Comparison of ENCODE assay signal across 16 cellular contexts in the genomic region with DNA sequence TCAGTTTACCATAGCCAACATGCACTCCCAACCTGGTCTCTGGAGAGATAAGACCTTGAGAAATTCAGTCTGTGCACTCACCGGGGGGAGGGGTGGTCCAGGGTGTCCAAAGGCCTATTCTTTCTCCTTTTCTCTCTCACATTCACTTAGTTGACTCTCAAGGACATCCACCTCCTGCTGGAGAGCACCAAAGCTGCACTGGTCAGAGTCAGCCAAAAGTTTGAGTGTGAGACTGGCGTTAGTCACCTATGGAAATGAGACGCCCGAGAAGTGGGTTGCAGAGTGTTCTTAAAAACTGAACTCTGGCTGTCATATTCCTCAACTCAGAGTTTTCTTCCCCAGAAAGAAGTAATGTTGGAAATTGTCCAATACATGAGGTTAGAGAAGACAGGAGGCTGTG. TPM values are rescaled to one million over a fixed set of nuclear protein-coding genes. Genes with fewer than 3 reads are reported as not detected.
DNase-seq lines count a peak whose midpoint lies in the region; ATAC-seq, FAIRE-seq and TF ChIP-seq lines count a peak whose summit lies in the region.
"Had no signal": no experiment of that assay in that cellular context is flagged by ENCODE, and none has a peak within 500 bp of the region (broad histone marks: within the 10 kb centered on the region; RNA-seq: fewer than 3 reads in every experiment).

No MANE protein-coding gene starts in this region.

- no TSS peak for BruUV-seq in K562 (replicated peaks; lab: Mats Ljungman, UMichigan)

- H3K56ac ChIP-seq in mesendoderm (ENCODE audit: low read length): no peak overlapping the region

- H2BK5ac ChIP-seq in mesendoderm (ENCODE audit: low read length): no peak overlapping the region

- H3F3A ChIP-seq in GM23248 (ENCODE audit: insufficient read depth): no peaks in the 10 kb centered on the region

- POLR2A ChIA-PET in K562 (lab: Yijun Ruan, JAX): interaction anchor here (0.7 to 11.8 kb wide), 4 partner anchors 12 to 1037 kb away, joined by 3 to 123 read pairs (median 4); a partner anchor contains a TSS

- H3K4me2 ChIP-seq in GM23248 (ENCODE audit: unreplicated experiment) (no peak overlapping the region), K562 (ENCODE audit: insufficient read depth, low read length) (no peak overlapping the region), mesendoderm (ENCODE audit: low read length) (no peak overlapping the region)
- H3K4me2 ChIP-seq: BLaER1 treated with 17β-estradiol and CSF1 and Interleukin-3, amounts not matched to agents 10 nM and 100 nM; KMS-11 had no signal

- intact Hi-C loops in K562 (cut with micrococcal nuclease): no loop called here

- no peaks in the 10 kb centered on the region for H3K9me2 ChIP-seq in GM23248 (ENCODE audit: insufficient read depth)

- H4K20me1 ChIP-seq in GM23248 (ENCODE audit: insufficient read depth): no peaks in the 10 kb centered on the region
- no peaks in the 10 kb centered on the region for H4K20me1 ChIP-seq in K562 (replicated peaks; ENCODE audit: control insufficient read depth, insufficient read depth, low read length)
- H4K20me1 ChIP-seq: BLaER1 treated with 17β-estradiol and CSF1 and Interleukin-3, amounts not matched to agents 10 nM and 100 nM had no signal

- TF ChIP-seq CTCF in K562 (IDR thresholded peaks at IDR 0.05 in 2 of 3, conservative IDR thresholded peaks at IDR 0.05 in 1 of 3; ENCODE audit: insufficient read depth in 2 of 3, low read depth in 1 of 3, low read length in 3 of 3): 0 out of 6 replicates have a peak, but pooled peaks of 1 of the 3 experiments have one; percentile 18

- no peak for TF ChIP-seq EP300 in K562 (IDR thresholded peaks at IDR 0.05; ENCODE audit: low read length)

- no peak overlapping the region for H3K23ac ChIP-seq in mesendoderm (ENCODE audit: low read length)

- H3K4me1 ChIP-seq in GM23248 (ENCODE audit: insufficient read depth) (no peaks in the 10 kb centered on the region), K562 (replicated peaks in 1 of 2; ENCODE audit: control insufficient read depth in 2 of 2, insufficient read depth in 2 of 2, low read length in 2 of 2) (no peaks in the 10 kb centered on the region; a peak in 1 of 5 replicates), mesendoderm (ENCODE audit: control insufficient read depth, low read depth, low read length) (no peaks in the 10 kb centered on the region)
- H3K4me1 ChIP-seq: BLaER1 treated with 17β-estradiol and CSF1 and Interleukin-3, amounts not matched to agents 10 nM and 100 nM had no signal

- CTCF ChIA-PET in K562 (lab: Yijun Ruan, JAX; ENCODE audit: low intra/inter-chr PET ratio): no interaction called here

- no peak overlapping the region for H3K18ac ChIP-seq in mesendoderm (ENCODE audit: low read length)

- H3K79me1 ChIP-seq in mesendoderm (ENCODE audit: low read length): no peaks in the 10 kb centered on the region

- FAIRE-seq in K562 (lab: Jason Lieb, UNC): no peak
- FAIRE-seq: GM18507, H1 had no signal

- ATAC-seq in K562: peak; percentile 62
- ATAC-seq in SK-N-SH treated with all-trans-retinoic acid at 6 μM for 48 hours: no peak

- H2BK120ac ChIP-seq in mesendoderm (ENCODE audit: low read depth, low read length): no peak overlapping the region

- H3K79me2 ChIP-seq in GM23248 (ENCODE audit: insufficient read depth) (no peaks in the 10 kb centered on the region), K562 (ENCODE audit: control insufficient read depth, insufficient read depth, low read length) (no peaks in the 10 kb centered on the region), mesendoderm (ENCODE audit: control insufficient read depth, insufficient read depth, low read length) (no peaks in the 10 kb centered on the region)

- H3K36me3 ChIP-seq in GM23248 (ENCODE audit: low read depth) (no peaks in the 10 kb centered on the region), MG63 (no peaks in the 10 kb centered on the region), K562 (ENCODE audit: control insufficient read depth, insufficient read depth, low read length) (no peaks in the 10 kb centered on the region), mesendoderm (ENCODE audit: control insufficient read depth, insufficient read depth, low read length) (no peaks in the 10 kb centered on the region)
- H3K36me3 ChIP-seq: BLaER1 treated with 17β-estradiol and CSF1 and Interleukin-3, amounts not matched to agents 10 nM and 100 nM had no signal

- H4K8ac ChIP-seq in mesendoderm (ENCODE audit: low read depth, low read length): no peak overlapping the region

- no peak overlapping the region for H3K9ac ChIP-seq in GM23248
- H3K9ac ChIP-seq in K562 (ENCODE audit: insufficient read depth in 1 of 2, low read depth in 2 of 2, low read length in 2 of 2): no peak overlapping the region
- H3K9ac ChIP-seq in mesendoderm (ENCODE audit: low read length): no peak overlapping the region
- H3K9ac ChIP-seq: BLaER1 treated with 17β-estradiol and CSF1 and Interleukin-3, amounts not matched to agents 10 nM and 100 nM; KMS-11 had no signal

- WGBS in GM23248 (ENCODE audit: low coverage in 1 of 2, low lambda C conversion rate in 2 of 2, missing lambda C conversion rate in 2 of 2), 2 experiments: 80 to 89% methylated on average over 4 of the region's 4 CpGs
- WGBS in K562 (ENCODE audit: insufficient coverage, low coverage, missing lambda C conversion rate): 65% methylated on average over 4 of the region's 4 CpGs
- no CpG with 5 or more reads among the region's 4 CpGs for WGBS in mesendoderm (ENCODE audit: extremely low coverage, insufficient coverage, low lambda C conversion rate)

- H2BK15ac ChIP-seq in mesendoderm (replicated peaks; ENCODE audit: low read depth): no peak overlapping the region

- TF ChIP-seq POLR2A in K562 (conservative IDR thresholded peaks at IDR 0.05): no peak

- H2AK5ac ChIP-seq in mesendoderm (ENCODE audit: low read length): no peak overlapping the region

- no peak overlapping the region for H4K5ac ChIP-seq in mesendoderm (ENCODE audit: low read length)

- no peaks in the 10 kb centered on the region for H3K27me3 ChIP-seq in GM23248 (replicated peaks; ENCODE audit: insufficient read depth)
- no peaks in the 10 kb centered on the region for H3K27me3 ChIP-seq in MG63
- H3K27me3 ChIP-seq in K562 (ENCODE audit: control insufficient read depth in 2 of 2, insufficient read depth in 2 of 2, low read length in 2 of 2): no peaks in the 10 kb centered on the region
- no peaks in the 10 kb centered on the region for H3K27me3 ChIP-seq in mesendoderm (ENCODE audit: insufficient read depth, low read length, poor library complexity)
- H3K27me3 ChIP-seq: BLaER1 treated with 17β-estradiol and CSF1 and Interleukin-3, amounts not matched to agents 10 nM and 100 nM had no signal

- no peak for TF ChIP-seq RAD21 in K562 (CRISPR knock-in tag; conservative IDR thresholded peaks at IDR 0.05 in 1 of 2, IDR thresholded peaks at IDR 0.05 in 1 of 2)

- H3K27ac ChIP-seq in GM23248 (no peak overlapping the region), K562 (ENCODE audit: extremely low read depth, low read depth, low read length) (no peak overlapping the region), mesendoderm (ENCODE audit: low read depth, low read length) (no peak overlapping the region)
- H3K27ac ChIP-seq: BLaER1 treated with 17β-estradiol and CSF1 and Interleukin-3, amounts not matched to agents 10 nM and 100 nM; KMS-11 had no signal

- H3K4me3 ChIP-seq in GM23248 (no peak overlapping the region), MG63 (no peak overlapping the region), K562 (no peak overlapping the region), mesendoderm (ENCODE audit: low read length) (no peak overlapping the region)
- H3K4me3 ChIP-seq: BLaER1 treated with 17β-estradiol and CSF1 and Interleukin-3, amounts not matched to agents 10 nM and 100 nM had no signal

- H3K9me3 ChIP-seq in GM23248 (ENCODE audit: low read depth) (no peaks in the 10 kb centered on the region), MG63 (no peaks in the 10 kb centered on the region), K562 (replicated peaks; ENCODE audit: control insufficient read depth, insufficient read depth, low read depth, low read length) (no peaks in the 10 kb centered on the region)
- H3K9me3 ChIP-seq: BLaER1 treated with 17β-estradiol and CSF1 and Interleukin-3, amounts not matched to agents 10 nM and 100 nM had no signal

- H2AFZ ChIP-seq in GM23248: no peak overlapping the region
- H2AFZ ChIP-seq in K562 (ENCODE audit: low read depth, low read length): no peak overlapping the region

- no peaks in the 10 kb centered on the region for H3K9me1 ChIP-seq in K562 (ENCODE audit: control insufficient read depth, insufficient read depth, low read length)

- in situ Hi-C loops in GM23248 (cut with MboI): no loop called here
- in situ Hi-C loops in K562 (cut with MboI): no loop called here

- peak; percentile 17 for DNase-seq in GM23248
- DNase-seq in MG63: peak; percentile 10
- peak in 1 of 4 experiments; percentile 18 for DNase-seq in K562 (ENCODE audit: extremely low read depth in 1 of 4, low spot score in 3 of 4)
- peak; percentile 3 for DNase-seq in mesendoderm
- DNase-seq in AG08395 (ENCODE audit: low spot score): no peak
- DNase-seq in NCI-H446 treated with DMSO at 0.1 percent for 48 hours (lab: John Stamatoyannopoulos, UW): no peak
- DNase-seq: 8988T; CD4-positive, CD25-positive, alpha-beta regulatory T cell; HCEC 1CT had no signal

- no peak overlapping the region for H3K4ac ChIP-seq in mesendoderm (ENCODE audit: low read depth, low read length)

RNA-seq across cellular contexts. Expression of a gene that starts 5.0 kb away (rescaled TPM):
- 0.32 TPM in 1 of 2 replicates, not detected in the other for total RNA-seq in GM23248 (2014; rRNA removed; shearing (Covaris generic))
- polyA plus RNA-seq in GM23248 (2016; fragmentation: Nextera tagmentation; extraction: Ambion mirVana) (0.20 TPM in 1 of 2 replicates, not detected in the other), K562 (2011; rRNA removed) (0.14 and 0.20 TPM in 2 replicates), K562 (2014; fragmentation: Illumina TruSeq; extraction: Trizol) (0.06 and 0.27 TPM in 2 replicates), K562 (2014; fragmentation: Nextera tagmentation; extraction: Ambion mirVana) (under 1 TPM; 0.07 to 0.14 TPM), K562 (2014; rRNA removed) (0.24 TPM in 1 of 2 replicates, not detected in the other)
- total RNA-seq in MG63 (2014; rRNA removed; shearing (Covaris generic); ENCODE audit: low replicate concordance): not detected in 2 replicates
- 0.23 and 0.32 TPM in 2 replicates for total RNA-seq in K562 (2011; cell fraction: chromatin; rRNA removed; ENCODE audit: low replicate concordance)
- total RNA-seq in K562 (2011; cell fraction: nucleolus; rRNA removed): 0.33 and 0.53 TPM in 2 replicates
- total RNA-seq in K562 (2011; cell fraction: nucleoplasm; rRNA removed): 0.51 TPM in 1 of 2 replicates, not detected in the other
- total RNA-seq in K562 (2014; rRNA removed) (0.14 and 0.16 TPM in 2 replicates), K562 (2014; rRNA removed; fragmentation: Illumina TruSeq; extraction: Trizol) (0.16 and 0.18 TPM in 2 replicates), K562 (2015; rRNA removed; fragmentation: Illumina TruSeq; extraction: Trizol) (0.11 and 0.14 TPM in 2 replicates), K562 (2021) (0.09 and 0.20 TPM in 2 replicates)
- polyA plus RNA-seq in K562 (2011; cell fraction: cytosol; rRNA removed): 0.07 and 0.13 TPM in 2 replicates
- polyA plus RNA-seq in K562 (2011; cell fraction: nucleus; rRNA removed): 0.97 and 1.1 TPM in 2 replicates
- polyA plus RNA-seq in K562 (2012): 0.14 and 0.86 TPM in 2 replicates
- polyA minus RNA-seq in K562 (2011; rRNA and poly(A)+ RNA removed): 0.14 and 0.33 TPM in 2 replicates
- polyA minus RNA-seq in K562 (2011; cell fraction: cytosol; rRNA and poly(A)+ RNA removed): not detected in 2 replicates
- polyA minus RNA-seq in K562 (2011; cell fraction: nucleus; rRNA and poly(A)+ RNA removed): 0.27 and 0.56 TPM in 2 replicates
- 0.06 TPM for polyA plus RNA-seq in mesendoderm (2013, experiment 1 of 2)
- 0.03 TPM for polyA plus RNA-seq in mesendoderm (2013, experiment 2 of 2)
- total RNA-seq: H1, HT-29 had no signal
- polyA plus RNA-seq: CD4-positive, CD25-positive, alpha-beta regulatory T cell; IgD-negative memory B cell had no signal

RNA-seq across cellular contexts. Expression of a gene that starts 11.8 kb away (rescaled TPM):
- total RNA-seq in GM23248 (2014; rRNA removed; shearing (Covaris generic)): not detected in 2 replicates
- polyA plus RNA-seq in GM23248 (2016; fragmentation: Nextera tagmentation; extraction: Ambion mirVana): not detected in 2 replicates
- total RNA-seq in MG63 (2014; rRNA removed; shearing (Covaris generic); ENCODE audit: low replicate concordance): not detected in 2 replicates
- 0.12 and 0.33 TPM in 2 replicates for total RNA-seq in K562 (2011; cell fraction: chromatin; rRNA removed; ENCODE audit: low replicate concordance)
- total RNA-seq in K562 (2011; cell fraction: nucleolus; rRNA removed): not detected in 2 replicates
- not detected in 2 replicates for total RNA-seq in K562 (2011; cell fraction: nucleoplasm; rRNA removed)
- total RNA-seq in K562 (2014; rRNA removed): 0.27 TPM in 1 of 2 replicates, not detected in the other
- total RNA-seq in K562 (2014; rRNA removed; fragmentation: Illumina TruSeq; extraction: Trizol): not detected in 2 replicates
- total RNA-seq in K562 (2015; rRNA removed; fragmentation: Illumina TruSeq; extraction: Trizol): not detected in 2 replicates
- total RNA-seq in K562 (2021): 0.07 TPM in 1 of 2 replicates, not detected in the other
- polyA plus RNA-seq in K562 (2011; rRNA removed): 0.05 TPM in 1 of 2 replicates, not detected in the other
- polyA plus RNA-seq in K562 (2011; cell fraction: cytosol; rRNA removed): not detected in 2 replicates
- 0.06 and 0.21 TPM in 2 replicates for polyA plus RNA-seq in K562 (2011; cell fraction: nucleus; rRNA removed)
- polyA plus RNA-seq in K562 (2012): not detected in 2 replicates
- polyA plus RNA-seq in K562 (2014; fragmentation: Illumina TruSeq; extraction: Trizol): not detected in 2 replicates
- under 1 TPM in 1 of 2 experiments, not detected in 1; 0.01 TPM for polyA plus RNA-seq in K562 (2014; fragmentation: Nextera tagmentation; extraction: Ambion mirVana)
- polyA plus RNA-seq in K562 (2014; rRNA removed): not detected in 2 replicates
- 0.11 TPM in 1 of 2 replicates, not detected in the other for polyA minus RNA-seq in K562 (2011; rRNA and poly(A)+ RNA removed)
- not detected in 2 replicates for polyA minus RNA-seq in K562 (2011; cell fraction: cytosol; rRNA and poly(A)+ RNA removed)
- polyA minus RNA-seq in K562 (2011; cell fraction: nucleus; rRNA and poly(A)+ RNA removed): 0.13 and 0.22 TPM in 2 replicates
- polyA plus RNA-seq in mesendoderm (2013, experiment 1 of 2): not detected
- polyA plus RNA-seq in mesendoderm (2013, experiment 2 of 2): not detected
- total RNA-seq: H1, HT-29 had no signal
- polyA plus RNA-seq: CD4-positive, CD25-positive, alpha-beta regulatory T cell; H1; IgD-negative memory B cell had no signal

RNA-seq across cellular contexts. Expression of a gene that starts 26.8 kb away (rescaled TPM):
- total RNA-seq in GM23248 (2014; rRNA removed; shearing (Covaris generic)): not detected in 2 replicates
- polyA plus RNA-seq in GM23248 (2016; fragmentation: Nextera tagmentation; extraction: Ambion mirVana) (not detected in 2 replicates), K562 (2011; rRNA removed) (not detected in 2 replicates), K562 (2014; fragmentation: Illumina TruSeq; extraction: Trizol) (not detected in 2 replicates), K562 (2014; fragmentation: Nextera tagmentation; extraction: Ambion mirVana) (not detected), K562 (2014; rRNA removed) (not detected in 2 replicates)
- not detected in 2 replicates for total RNA-seq in MG63 (2014; rRNA removed; shearing (Covaris generic); ENCODE audit: low replicate concordance)
- total RNA-seq in K562 (2011; cell fraction: chromatin; rRNA removed; ENCODE audit: low replicate concordance): 0.60 and 1.5 TPM in 2 replicates
- 1.6 TPM in 1 of 2 replicates, not detected in the other for total RNA-seq in K562 (2011; cell fraction: nucleolus; rRNA removed)
- total RNA-seq in K562 (2011; cell fraction: nucleoplasm; rRNA removed): 1.0 and 1.6 TPM in 2 replicates
- total RNA-seq in K562 (2014; rRNA removed) (not detected in 2 replicates), K562 (2014; rRNA removed; fragmentation: Illumina TruSeq; extraction: Trizol) (0.15 TPM in 1 of 2 replicates, not detected in the other), K562 (2015; rRNA removed; fragmentation: Illumina TruSeq; extraction: Trizol) (not detected in 2 replicates), K562 (2021) (not detected in 2 replicates)
- polyA plus RNA-seq in K562 (2011; cell fraction: cytosol; rRNA removed): not detected in 2 replicates
- 0.11 and 0.13 TPM in 2 replicates for polyA plus RNA-seq in K562 (2011; cell fraction: nucleus; rRNA removed)
- not detected in 2 replicates for polyA plus RNA-seq in K562 (2012)
- 0.77 and 0.84 TPM in 2 replicates for polyA minus RNA-seq in K562 (2011; rRNA and poly(A)+ RNA removed)
- not detected in 2 replicates for polyA minus RNA-seq in K562 (2011; cell fraction: cytosol; rRNA and poly(A)+ RNA removed)
- 0.81 TPM in 1 of 2 replicates, not detected in the other for polyA minus RNA-seq in K562 (2011; cell fraction: nucleus; rRNA and poly(A)+ RNA removed)
- not detected for polyA plus RNA-seq in mesendoderm (2013, experiment 1 of 2)
- not detected for polyA plus RNA-seq in mesendoderm (2013, experiment 2 of 2)
- total RNA-seq: H1, HT-29 had no signal
- polyA plus RNA-seq: CD4-positive, CD25-positive, alpha-beta regulatory T cell; IgD-negative memory B cell had no signal

RNA-seq across cellular contexts. Expression of a gene that starts 33.1 kb away (rescaled TPM):
- not detected in 2 replicates for total RNA-seq in GM23248 (2014; rRNA removed; shearing (Covaris generic))
- not detected in 2 replicates for polyA plus RNA-seq in GM23248 (2016; fragmentation: Nextera tagmentation; extraction: Ambion mirVana)
- not detected in 2 replicates for total RNA-seq in MG63 (2014; rRNA removed; shearing (Covaris generic); ENCODE audit: low replicate concordance)
- 1.1 and 3.1 TPM in 2 replicates for total RNA-seq in K562 (2011; cell fraction: chromatin; rRNA removed; ENCODE audit: low replicate concordance)
- total RNA-seq in K562 (2011; cell fraction: nucleolus; rRNA removed): 1.2 and 1.8 TPM in 2 replicates
- total RNA-seq in K562 (2011; cell fraction: nucleoplasm; rRNA removed): 1.5 and 4.6 TPM in 2 replicates
- 0.12 and 0.14 TPM in 2 replicates for total RNA-seq in K562 (2014; rRNA removed)
- not detected in 2 replicates for total RNA-seq in K562 (2014; rRNA removed; fragmentation: Illumina TruSeq; extraction: Trizol)
- not detected in 2 replicates for total RNA-seq in K562 (2015; rRNA removed; fragmentation: Illumina TruSeq; extraction: Trizol)
- total RNA-seq in K562 (2021): not detected in 2 replicates
- polyA plus RNA-seq in K562 (2011; rRNA removed): not detected in 2 replicates
- not detected in 2 replicates for polyA plus RNA-seq in K562 (2011; cell fraction: cytosol; rRNA removed)
- polyA plus RNA-seq in K562 (2011; cell fraction: nucleus; rRNA removed): not detected in 2 replicates
- 0.87 and 2.4 TPM in 2 replicates for polyA plus RNA-seq in K562 (2012)
- not detected in 2 replicates for polyA plus RNA-seq in K562 (2014; fragmentation: Illumina TruSeq; extraction: Trizol)
- 1 to 10 TPM in 1 of 2 experiments, under 1 TPM in 1; 0.97 to 1.3 TPM for polyA plus RNA-seq in K562 (2014; fragmentation: Nextera tagmentation; extraction: Ambion mirVana)
- polyA plus RNA-seq in K562 (2014; rRNA removed): not detected in 2 replicates
- 0.46 and 0.84 TPM in 2 replicates for polyA minus RNA-seq in K562 (2011; rRNA and poly(A)+ RNA removed)
- polyA minus RNA-seq in K562 (2011; cell fraction: cytosol; rRNA and poly(A)+ RNA removed): not detected in 2 replicates
- polyA minus RNA-seq in K562 (2011; cell fraction: nucleus; rRNA and poly(A)+ RNA removed): 3.2 and 4.2 TPM in 2 replicates
- polyA plus RNA-seq in mesendoderm (2013, experiment 1 of 2): not detected
- polyA plus RNA-seq in mesendoderm (2013, experiment 2 of 2): not detected
- total RNA-seq: CD4-positive, CD25-positive, alpha-beta regulatory T cell; H1; HT-29 had no signal
- polyA plus RNA-seq: CD4-positive, CD25-positive, alpha-beta regulatory T cell; H1; IgD-negative memory B cell had no signal

RNA-seq across cellular contexts. Expression of a gene that starts 59.1 kb away (rescaled TPM):
- not detected in 2 replicates for total RNA-seq in GM23248 (2014; rRNA removed; shearing (Covaris generic))
- polyA plus RNA-seq in GM23248 (2016; fragmentation: Nextera tagmentation; extraction: Ambion mirVana) (not detected in 2 replicates), K562 (2011; rRNA removed) (not detected in 2 replicates), K562 (2014; fragmentation: Illumina TruSeq; extraction: Trizol) (not detected in 2 replicates), K562 (2014; fragmentation: Nextera tagmentation; extraction: Ambion mirVana) (not detected), K562 (2014; rRNA removed) (not detected in 2 replicates)
- total RNA-seq in MG63 (2014; rRNA removed; shearing (Covaris generic); ENCODE audit: low replicate concordance): not detected in 2 replicates
- not detected in 2 replicates for total RNA-seq in K562 (2011; cell fraction: chromatin; rRNA removed; ENCODE audit: low replicate concordance)
- total RNA-seq in K562 (2011; cell fraction: nucleolus; rRNA removed): not detected in 2 replicates
- total RNA-seq in K562 (2011; cell fraction: nucleoplasm; rRNA removed): not detected in 2 replicates
- total RNA-seq in K562 (2014; rRNA removed) (not detected in 2 replicates), K562 (2014; rRNA removed; fragmentation: Illumina TruSeq; extraction: Trizol) (not detected in 2 replicates), K562 (2015; rRNA removed; fragmentation: Illumina TruSeq; extraction: Trizol) (not detected in 2 replicates), K562 (2021) (not detected in 2 replicates)
- not detected in 2 replicates for polyA plus RNA-seq in K562 (2011; cell fraction: cytosol; rRNA removed)
- not detected in 2 replicates for polyA plus RNA-seq in K562 (2011; cell fraction: nucleus; rRNA removed)
- not detected in 2 replicates for polyA plus RNA-seq in K562 (2012)
- polyA minus RNA-seq in K562 (2011; rRNA and poly(A)+ RNA removed): not detected in 2 replicates
- polyA minus RNA-seq in K562 (2011; cell fraction: cytosol; rRNA and poly(A)+ RNA removed): not detected in 2 replicates
- not detected in 2 replicates for polyA minus RNA-seq in K562 (2011; cell fraction: nucleus; rRNA and poly(A)+ RNA removed)
- polyA plus RNA-seq in mesendoderm (2013, experiment 1 of 2): not detected
- polyA plus RNA-seq in mesendoderm (2013, experiment 2 of 2): not detected
- total RNA-seq: CD4-positive, CD25-positive, alpha-beta regulatory T cell; H1; HT-29 had no signal
- polyA plus RNA-seq: CD4-positive, CD25-positive, alpha-beta regulatory T cell; H1; IgD-negative memory B cell had no signal

Comparison
In these comparisons a context has a peak if more than half of its experiments do, and no peak if none do; other contexts are left out.
1. DNase-seq: peak in GM23248 (single experiment), MG63 (single experiment) and mesendoderm (single experiment); none in AG08395 (single experiment) and NCI-H446 treated with DMSO at 0.1 percent for 48 hours (single experiment).